17 cellular contexts compared by ENCODE assay signal in genomic region chr11:96265236-96265737, GRCh38.
DNase-seq lines count a peak whose midpoint lies in the region; ATAC-seq and TF ChIP-seq lines count a peak whose summit lies in the region.
"Had no signal": no experiment of that assay in that cellular context is flagged by ENCODE, and none has a peak within 500 bp of the region (broad histone marks: within the 10 kb centered on the region; RNA-seq: fewer than 3 reads in every experiment).

No MANE protein-coding gene starts in this region.

- H3K9me3 ChIP-seq in CD4-positive, alpha-beta T cell (ENCODE audit: control insufficient read depth, low read length): no peaks in the 10 kb centered on the region
- H3K9me3 ChIP-seq in IMR-90 (ENCODE audit: control insufficient read depth, insufficient read depth, low read length) (no peaks in the 10 kb centered on the region), trophoblast cell (ENCODE audit: insufficient read depth, low read depth, low read length) (no peaks in the 10 kb centered on the region)
- H3K9me3 ChIP-seq: adrenal gland, prostate gland had no signal

- H2AK9ac ChIP-seq in IMR-90 (replicated peaks; ENCODE audit: low read depth, low read length, poor library complexity): no peak overlapping the region

- H3K4me2 ChIP-seq in IMR-90 (ENCODE audit: low read depth, low read length): no peak overlapping the region
- H3K4me2 ChIP-seq in trophoblast cell (ENCODE audit: low read length): no peak overlapping the region
- H3K4me2 ChIP-seq: BLaER1 had no signal

- no peak overlapping the region for H4K12ac ChIP-seq in trophoblast cell (ENCODE audit: low read depth, low read length)

- peaks cover 1% of the 10 kb centered on the region; the same call in 1 of the 2 replicates for H3K36me3 ChIP-seq in IMR-90 (ENCODE audit: control insufficient read depth, insufficient read depth, low read length)
- peaks cover 5 to 6% of the 10 kb centered on the region in 2 experiments for H3K36me3 ChIP-seq in trophoblast cell (ENCODE audit: control insufficient read depth in 1 of 2, insufficient read depth in 2 of 2, low read length in 2 of 2)
- H3K36me3 ChIP-seq: adrenal gland, BLaER1, prostate gland had no signal

- TF ChIP-seq RAD21 in IMR-90 (IDR thresholded peaks at IDR 0.05; ENCODE audit: low read length): no peak

- H3K9me3 Mint-ChIP-seq in CD4-positive, alpha-beta T cell: peaks cover 9% of the 10 kb centered on the region
- no peaks in the 10 kb centered on the region for H3K9me3 Mint-ChIP-seq in effector memory CD8-positive, alpha-beta T cell

- H3K56ac ChIP-seq in IMR-90 (ENCODE audit: extremely low read depth, insufficient read depth, low read length): no peak overlapping the region

- no peak overlapping the region for H4K91ac ChIP-seq in IMR-90 (ENCODE audit: insufficient read depth, low read depth, low read length)
- H4K91ac ChIP-seq in trophoblast cell (ENCODE audit: low read depth, low read length): peak overlapping the region; percentile 67

- H3K27me3 Mint-ChIP-seq in CD4-positive, alpha-beta T cell: no peaks in the 10 kb centered on the region
- no peaks in the 10 kb centered on the region for H3K27me3 Mint-ChIP-seq in effector memory CD8-positive, alpha-beta T cell

- no peak for ATAC-seq in CD4-positive, alpha-beta T cell (ENCODE audit: poor library complexity)
- ATAC-seq in IMR-90 (ENCODE audit: low read depth) (no peak; the same call in 1 of the 2 replicates), HG03139 (IDR thresholded peaks at IDR 0.05; ENCODE audit: unreplicated experiment) (no peak), HG02759 (IDR thresholded peaks at IDR 0.05; ENCODE audit: unreplicated experiment) (no peak), GM18519 (IDR thresholded peaks at IDR 0.05; ENCODE audit: low FRiP score, unreplicated experiment) (no peak)
- no peak for ATAC-seq in effector memory CD8-positive, alpha-beta T cell (replicated peaks)

- H3K27me3 ChIP-seq in CD4-positive, alpha-beta T cell (ENCODE audit: control insufficient read depth, insufficient read depth, low read length): no peaks in the 10 kb centered on the region
- H3K27me3 ChIP-seq in IMR-90 (ENCODE audit: control insufficient read depth, insufficient read depth, low read length) (no peaks in the 10 kb centered on the region), trophoblast cell (ENCODE audit: insufficient read depth, low read length) (no peaks in the 10 kb centered on the region)
- H3K27me3 ChIP-seq: adrenal gland, BLaER1, dorsolateral prefrontal cortex had no signal

- no peak overlapping the region for H3K4me3 ChIP-seq in IMR-90 (ENCODE audit: insufficient read depth, low read depth, low read length)
- H3K4me3 ChIP-seq in trophoblast cell (ENCODE audit: low read depth, low read length): no peak overlapping the region
- H3K4me3 ChIP-seq: adrenal gland, BLaER1, dorsolateral prefrontal cortex, prostate gland had no signal

- no peak for TF ChIP-seq CTCF in CD4-positive, alpha-beta T cell (IDR thresholded peaks at IDR 0.05)
- TF ChIP-seq CTCF in IMR-90 (conservative IDR thresholded peaks at IDR 0.05; ENCODE audit: low read depth, low read length): no peak

- H2BK120ac ChIP-seq in IMR-90 (ENCODE audit: low read depth, low read length): no peak overlapping the region
- peak overlapping the region; percentile 34 for H2BK120ac ChIP-seq in trophoblast cell (ENCODE audit: insufficient read depth, low read length, poor library complexity)

- H4K5ac ChIP-seq in IMR-90 (ENCODE audit: low read depth, low read length): no peak overlapping the region

- peaks cover 64% of the 10 kb centered on the region for H3K36me3 Mint-ChIP-seq in CD4-positive, alpha-beta T cell (ENCODE audit: low read depth)
- peaks cover 3% of the 10 kb centered on the region for H3K36me3 Mint-ChIP-seq in effector memory CD8-positive, alpha-beta T cell (ENCODE audit: insufficient read depth)

- H2AFZ ChIP-seq in IMR-90 (replicated peaks; ENCODE audit: low read length, poor library complexity) (no peak overlapping the region), trophoblast cell (ENCODE audit: insufficient read depth, low read length, poor library complexity) (no peak overlapping the region)

- H3K23ac ChIP-seq in IMR-90 (ENCODE audit: low read depth, low read length) (no peak overlapping the region), trophoblast cell (ENCODE audit: low read length) (no peak overlapping the region)

- dilution Hi-C loops in IMR-90 (cut with HindIII; ENCODE audit: low sequenced_read_pairs, unreplicated experiment): no loop called here

- DNase-seq in CD4-positive, alpha-beta T cell: no peak
- DNase-seq in IMR-90: no peak
- DNase-seq in effector memory CD8-positive, alpha-beta T cell: no peak
- DNase-seq in trophoblast cell: no peak
- DNase-seq: activated CD8-positive, alpha-beta memory T cell treated with anti-CD3 and anti-CD28 coated beads for 24 hours; adrenal gland; dorsolateral prefrontal cortex; GDM1; GOT3; mesendoderm; NCI-H2029 treated with DMSO at 0.1 percent for 48 hours; NCI-H82 had no signal

- H2BK12ac ChIP-seq in trophoblast cell (ENCODE audit: low read length): peak overlapping the region; percentile 39

- no peak overlapping the region for H4K8ac ChIP-seq in IMR-90 (ENCODE audit: low read depth in 2 of 2, low read length in 2 of 2)
- H4K8ac ChIP-seq in trophoblast cell (ENCODE audit: low read depth, low read length): no peak overlapping the region

- POLR2A ChIA-PET in CD4-positive, alpha-beta T cell (lab: Charles Lee): interaction anchor here (0.8 to 3.9 kb wide), 4 partner anchors 15 to 74 kb away, joined by 3 to 27 read pairs (median 10); no protein-coding TSS in a partner anchor
- POLR2A ChIA-PET in IMR-90 (lab: Charles Lee; ENCODE audit: unreplicated experiment): no interaction called here

- peak overlapping the region; percentile 45 for H2AK5ac ChIP-seq in IMR-90 (ENCODE audit: low read depth, low read length)
- peak overlapping the region; percentile 31 for H2AK5ac ChIP-seq in trophoblast cell (ENCODE audit: low read length)

- 76% methylated on average over 3 of the region's 8 CpGs; no CpG with 5 or more reads in 1 of the 2 experiments for WGBS in IMR-90 (ENCODE audit: extremely low coverage in 2 of 2, insufficient read length in 1 of 2), 2 experiments
- WGBS in trophoblast cell (ENCODE audit: extremely low coverage, insufficient coverage, insufficient read length): no CpG with 5 or more reads among the region's 8 CpGs

- H3K4ac ChIP-seq in IMR-90 (ENCODE audit: low read depth, low read length) (0 out of 2 replicates have a peak overlapping the region, but pooled peaks have one; percentile 11), trophoblast cell (ENCODE audit: low read depth, low read length) (peak overlapping the region; percentile 13)

- in situ Hi-C loops in IMR-90 (cut with MboI; ENCODE audit: low sequenced_read_pairs): no loop called here

- CTCF ChIA-PET in CD4-positive, alpha-beta T cell (lab: Charles Lee): interaction anchor here (1.4 to 2.6 kb wide), 3 partner anchors 10 to 78 kb away, joined by 3 to 13 read pairs (median 5); partner anchors contain the start of gene MAML2
- CTCF ChIA-PET in IMR-90 (lab: Yijun Ruan, JAX): interaction anchor here (1.0 kb wide), 1 partner anchor 78 kb away, joined by 3 read pairs; the partner anchor contains the start of gene MAML2

- H3K27ac Mint-ChIP-seq in CD4-positive, alpha-beta T cell: peak overlapping the region; percentile 83
- peak overlapping the region; percentile 91 to 93 for H3K27ac Mint-ChIP-seq in effector memory CD8-positive, alpha-beta T cell

- no peak overlapping the region for H3K9ac ChIP-seq in IMR-90 (ENCODE audit: low read depth, low read length)
- H3K9ac ChIP-seq in trophoblast cell (ENCODE audit: low read length): no peak overlapping the region
- H3K9ac ChIP-seq: BLaER1 had no signal

- H3K4me1 ChIP-seq in IMR-90 (ENCODE audit: control insufficient read depth, insufficient read depth, low read length) (peaks cover 18% of the 10 kb centered on the region), trophoblast cell (ENCODE audit: control insufficient read depth in 1 of 2, insufficient read depth in 2 of 2, low read length in 2 of 2) (peaks cover 14 to 21% of the 10 kb centered on the region in 2 experiments)
- H3K4me1 ChIP-seq: prostate gland had no signal

- H3K4me1 Mint-ChIP-seq in CD4-positive, alpha-beta T cell (ENCODE audit: low read depth): peaks cover 91% of the 10 kb centered on the region
- peaks cover 50 to 58% of the 10 kb centered on the region in 2 donors for H3K4me1 Mint-ChIP-seq in effector memory CD8-positive, alpha-beta T cell (ENCODE audit: low read depth in 2 of 2)

- H4K20me1 ChIP-seq in IMR-90 (ENCODE audit: insufficient read depth, low read length): no peaks in the 10 kb centered on the region; the same call in 1 of the 2 replicates
- H4K20me1 ChIP-seq: BLaER1 had no signal

- peaks cover 3% of the 10 kb centered on the region for H3K79me2 ChIP-seq in trophoblast cell (ENCODE audit: control insufficient read depth, insufficient read depth, low read length, poor library complexity)

- peaks cover 5% of the 10 kb centered on the region for H3K9me1 ChIP-seq in IMR-90 (ENCODE audit: insufficient read depth, low read length)

- H3K4me3 Mint-ChIP-seq in CD4-positive, alpha-beta T cell: peak overlapping the region; percentile 42
- peak overlapping the region in 1 of 2 donors; percentile 7 for H3K4me3 Mint-ChIP-seq in effector memory CD8-positive, alpha-beta T cell

- no peak overlapping the region; the same call in 1 of the 2 replicates for H3K18ac ChIP-seq in IMR-90 (ENCODE audit: low read depth, low read length)
- H3K18ac ChIP-seq in trophoblast cell (ENCODE audit: low read length): peak overlapping the region; percentile 76

- BruUV-seq in IMR-90 (replicated peaks; lab: Mats Ljungman, UMichigan): no TSS peak

- H2BK20ac ChIP-seq in IMR-90 (ENCODE audit: low read depth, low read length): no peak overlapping the region

- peaks cover 29 to 71% of the 10 kb centered on the region in 2 experiments for H3K79me1 ChIP-seq in IMR-90 (ENCODE audit: low read depth in 1 of 2, low read length in 2 of 2)
- peaks cover 17% of the 10 kb centered on the region for H3K79me1 ChIP-seq in trophoblast cell (ENCODE audit: low read length)

- H2BK15ac ChIP-seq in IMR-90 (ENCODE audit: low read depth, low read length): peak overlapping the region; percentile 10; the same call in 1 of the 3 replicates

- H2BK5ac ChIP-seq in IMR-90 (ENCODE audit: low read depth, low read length, poor library complexity, severe bottlenecking) (no peak overlapping the region), trophoblast cell (ENCODE audit: low read depth, low read length, poor library complexity) (peak overlapping the region; percentile 35)

- intact Hi-C loops in CD4-positive, alpha-beta T cell (cut with DNase I, micrococcal nuclease): loop anchor here in 1 of 2 experiments (5.0 kb wide), 1 partner anchor 72 kb away; no protein-coding TSS in a partner anchor
- intact Hi-C loops in IMR-90 (cut with micrococcal nuclease): no loop called here

- TF ChIP-seq POLR2A in IMR-90 (IDR thresholded peaks at IDR 0.05; ENCODE audit: low read depth, low read length): no peak

- H3K27ac ChIP-seq in CD4-positive, alpha-beta T cell (ENCODE audit: low read depth, low read length): no peak overlapping the region
- H3K27ac ChIP-seq in IMR-90 (ENCODE audit: insufficient read depth, low read length) (peak overlapping the region; percentile 12; the same call in 1 of the 2 replicates), trophoblast cell (ENCODE audit: low read depth, low read length) (peak overlapping the region; percentile 94)
- H3K27ac ChIP-seq: BLaER1, prostate gland had no signal

- H3K14ac ChIP-seq in IMR-90 (replicated peaks; ENCODE audit: low read depth, low read length) (no peak overlapping the region), trophoblast cell (ENCODE audit: low read length) (peak overlapping the region; percentile 53)
